In the genomic region with DNA sequence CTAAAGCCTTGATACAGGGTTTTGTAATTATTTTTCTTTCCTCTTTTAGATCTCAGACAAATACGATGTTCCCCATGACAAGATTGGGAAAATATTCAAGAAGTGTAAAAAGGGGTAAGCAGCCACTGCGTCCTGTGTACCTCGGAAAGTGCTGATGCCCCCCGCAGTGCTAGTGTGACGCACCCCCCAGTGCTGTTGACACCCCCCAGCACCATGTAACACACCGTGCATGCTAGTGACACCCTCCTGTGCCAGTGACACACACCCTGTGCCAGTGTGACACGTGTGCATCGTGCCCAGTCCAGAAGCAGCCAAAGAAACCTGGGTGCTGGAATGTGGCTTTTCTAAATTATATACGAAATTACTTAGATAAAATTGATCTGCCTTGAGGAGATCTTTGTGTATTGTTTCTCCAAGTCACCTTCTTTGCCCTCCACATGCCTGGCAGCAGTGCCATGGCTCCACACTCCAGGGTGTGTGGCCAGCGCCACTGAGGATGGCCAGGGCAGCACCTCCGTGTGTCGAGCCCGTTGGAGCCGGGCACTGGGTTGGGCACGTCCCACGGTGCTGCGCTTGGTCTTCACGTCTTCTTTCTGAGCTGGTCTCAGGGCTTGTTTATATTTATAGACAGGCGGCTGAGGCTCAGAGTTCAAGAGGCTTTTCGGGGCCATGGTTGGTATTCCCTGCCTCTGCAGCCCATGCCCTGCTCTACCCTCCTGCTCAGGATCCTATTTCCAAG, we compare ENCODE assay signal across 26 cellular contexts. TPM values are rescaled to one million over a fixed set of nuclear protein-coding genes. Genes with fewer than 3 reads are reported as not detected.
DNase-seq lines count a peak whose midpoint lies in the region; ATAC-seq, FAIRE-seq and TF ChIP-seq lines count a peak whose summit lies in the region.
"Had no signal": no experiment of that assay in that cellular context is flagged by ENCODE, and none has a peak within 500 bp of the region (broad histone marks: within the 10 kb centered on the region; RNA-seq: fewer than 3 reads in every experiment).

No MANE protein-coding gene starts in this region.

- H3K27ac Mint-ChIP-seq in activated CD8-positive, alpha-beta T cell treated with anti-CD3 and anti-CD28 coated beads for 36 hours, result no peak overlapping the region
- H3K27ac Mint-ChIP-seq: CD8-positive, alpha-beta T cell; HFFc6 had no signal

- no peak for DNase-seq in right atrium auricular region (ENCODE audit: low spot score)
- DNase-seq in Right ventricle myocardium inferior (ENCODE audit: missing footprints), result no peak
- peak; percentile 26 for DNase-seq in islet precursor cell
- no peak for DNase-seq in neuronal stem cell (ENCODE audit: low spot score)
- no peak for DNase-seq in urothelium cell line (ENCODE audit: low spot score)
- DNase-seq in iPS-NIHi11 (ENCODE audit: low spot score), result no peak
- DNase-seq in activated CD8-positive, alpha-beta T cell treated with anti-CD3 and anti-CD28 coated beads for 36 hours, result no peak
- DNase-seq: Caco-2; CD8-positive, alpha-beta T cell; GOT3; HFFc6; IMR-90; KG1; MG63; NCI-H1105 treated with DMSO at 0.1 percent for 48 hours; NCI-H146; NCI-H1930; NCI-H2107; NCI-H446; NCI-H524 treated with DMSO at 0.1 percent for 48 hours; NCI-H774 had no signal

- no peaks in the 10 kb centered on the region for H3K79me1 ChIP-seq in neuronal stem cell (ENCODE audit: low read depth, low read length)

- no peaks in the 10 kb centered on the region for H3K4me1 Mint-ChIP-seq in activated CD8-positive, alpha-beta T cell treated with anti-CD3 and anti-CD28 coated beads for 36 hours (ENCODE audit: low read depth)

- H4K91ac ChIP-seq in neuronal stem cell (ENCODE audit: low read depth, low read length, poor library complexity), result no peak overlapping the region

- H3K4me1 ChIP-seq in right atrium auricular region, result peaks cover 0 to 42% of the 10 kb centered on the region in 2 donors
- no peaks in the 10 kb centered on the region for H3K4me1 ChIP-seq in neuronal stem cell (ENCODE audit: control insufficient read depth in 2 of 2, insufficient read depth in 1 of 2, low read depth in 1 of 2, low read length in 2 of 2)
- H3K4me1 ChIP-seq: Caco-2, SJSA1 had no signal

- H3K36me3 Mint-ChIP-seq in activated CD8-positive, alpha-beta T cell treated with anti-CD3 and anti-CD28 coated beads for 36 hours (ENCODE audit: low read depth), result no peaks in the 10 kb centered on the region
- H3K36me3 Mint-ChIP-seq: CD8-positive, alpha-beta T cell had no signal

- H2BK12ac ChIP-seq in neuronal stem cell (ENCODE audit: low read length), result no peak overlapping the region

- H3K9me3 ChIP-seq in right atrium auricular region (no peaks in the 10 kb centered on the region), neuronal stem cell (replicated peaks in 1 of 2; ENCODE audit: control insufficient read depth in 2 of 2, insufficient read depth in 1 of 2, low read depth in 1 of 2, low read length in 2 of 2) (no peaks in the 10 kb centered on the region)
- H3K9me3 ChIP-seq: Caco-2, HAP-1, MG63, SJSA1 had no signal

- CTCF ChIA-PET in activated CD8-positive, alpha-beta T cell treated with anti-CD3 and anti-CD28 coated beads for 36 hours (lab: Charles Lee), result no interaction called here

- no peak overlapping the region for H2BK5ac ChIP-seq in neuronal stem cell (ENCODE audit: low read length)

- no peak overlapping the region for H2AFZ ChIP-seq in neuronal stem cell (ENCODE audit: low read length)

- POLR2A ChIA-PET in activated CD8-positive, alpha-beta T cell treated with anti-CD3 and anti-CD28 coated beads for 36 hours (lab: Charles Lee), result no interaction called here

- no peak overlapping the region for H3K4me2 ChIP-seq in neuronal stem cell (ENCODE audit: insufficient read depth, low read length, poor library complexity, severe bottlenecking)

- H3K4me3 ChIP-seq in right atrium auricular region (no peak overlapping the region), neuronal stem cell (ENCODE audit: low read length in 2 of 2) (no peak overlapping the region)
- H3K4me3 ChIP-seq: HAP-1, MG63, SJSA1 had no signal

- H3K27me3 ChIP-seq in right atrium auricular region (no peaks in the 10 kb centered on the region), neuronal stem cell (ENCODE audit: control insufficient read depth in 3 of 3, insufficient read depth in 3 of 3, low read depth in 1 of 3, low read length in 3 of 3) (no peaks in the 10 kb centered on the region)
- H3K27me3 ChIP-seq: MG63, SJSA1 had no signal

- H2AK5ac ChIP-seq in neuronal stem cell (ENCODE audit: low read depth, low read length), result no peak overlapping the region

- H2BK15ac ChIP-seq in neuronal stem cell (ENCODE audit: low read length), result no peak overlapping the region

- H3K36me3 ChIP-seq in right atrium auricular region (no peaks in the 10 kb centered on the region), neuronal stem cell (replicated peaks in 1 of 2; ENCODE audit: control insufficient read depth in 2 of 2, insufficient read depth in 2 of 2, low read length in 2 of 2) (peaks cover 4 to 6% of the 10 kb centered on the region in 2 donors)
- H3K36me3 ChIP-seq: MG63, SJSA1 had no signal

- intact Hi-C loops in Right ventricle myocardium inferior (cut with DNase I), result no loop called here
- intact Hi-C loops in activated CD8-positive, alpha-beta T cell treated with anti-CD3 and anti-CD28 coated beads for 36 hours (cut with micrococcal nuclease), result no loop called here

- no peak for TF ChIP-seq CTCF in right atrium auricular region (IDR thresholded peaks at IDR 0.05)
- TF ChIP-seq CTCF in activated CD8-positive, alpha-beta T cell treated with anti-CD3 and anti-CD28 coated beads for 36 hours (IDR thresholded peaks at IDR 0.05), result no peak

- WGBS in neuronal stem cell (ENCODE audit: extremely low coverage in 2 of 2, insufficient read length in 2 of 2, insufficient replicate concordance in 1 of 2), 2 donors, result no CpG with 5 or more reads among the region's 20 CpGs

- no peak overlapping the region for H3K14ac ChIP-seq in neuronal stem cell (ENCODE audit: low read length)

- no peak overlapping the region for H3K9ac ChIP-seq in neuronal stem cell (ENCODE audit: low read depth, low read length, poor library complexity)

- no peak overlapping the region for H3K18ac ChIP-seq in neuronal stem cell (ENCODE audit: low read length)

- FAIRE-seq in urothelium cell line (lab: Jason Lieb, UNC), result peak; percentile 91
- FAIRE-seq: GM12891, RCC 7860 had no signal

- H3K9me3 Mint-ChIP-seq in activated CD8-positive, alpha-beta T cell treated with anti-CD3 and anti-CD28 coated beads for 36 hours, result no peaks in the 10 kb centered on the region
- H3K9me3 Mint-ChIP-seq: CD8-positive, alpha-beta T cell; HFFc6 had no signal

- peak overlapping the region; percentile 62 to 67 for H3K27ac ChIP-seq in right atrium auricular region
- H3K27ac ChIP-seq in neuronal stem cell (replicated peaks; ENCODE audit: low read length), result no peak overlapping the region
- H3K27ac ChIP-seq: C4-2B, SJSA1 had no signal

- H3K27me3 Mint-ChIP-seq in activated CD8-positive, alpha-beta T cell treated with anti-CD3 and anti-CD28 coated beads for 36 hours, result no peaks in the 10 kb centered on the region

- H4K8ac ChIP-seq in neuronal stem cell (ENCODE audit: low read depth, low read length), result no peak overlapping the region

- no peak for ATAC-seq in Right ventricle myocardium inferior
- no peak for ATAC-seq in activated CD8-positive, alpha-beta T cell treated with anti-CD3 and anti-CD28 coated beads for 36 hours
- ATAC-seq: CD8-positive, alpha-beta T cell had no signal

- H3K4me3 Mint-ChIP-seq in activated CD8-positive, alpha-beta T cell treated with anti-CD3 and anti-CD28 coated beads for 36 hours, result no peak overlapping the region
- H3K4me3 Mint-ChIP-seq: CD8-positive, alpha-beta T cell; HFFc6 had no signal

- no peak overlapping the region for H3K4ac ChIP-seq in neuronal stem cell (ENCODE audit: low read length)

- no peak overlapping the region for H2BK120ac ChIP-seq in neuronal stem cell (ENCODE audit: low read depth, low read length)

- peak overlapping the region; percentile 44 for H3K23ac ChIP-seq in neuronal stem cell (ENCODE audit: low read depth, low read length, poor library complexity)

RNA-seq across cellular contexts. Expression of gene KLF11, which starts 44.3 kb away (rescaled TPM):
- total RNA-seq in right atrium auricular region, result 10 to 100 TPM; 18.8 to 30.6 TPM
- 28.2 TPM for total RNA-seq in Right ventricle myocardium inferior
- 3.0 TPM for polyA plus RNA-seq in neuronal stem cell (2013, experiment 1 of 2)
- polyA plus RNA-seq in neuronal stem cell (2013, experiment 2 of 2), result 2.9 TPM
- total RNA-seq in activated CD8-positive, alpha-beta T cell treated with anti-CD3 and anti-CD28 coated beads for 36 hours, result 1 to 10 TPM; 2.9 to 3.5 TPM

RNA-seq across cellular contexts. Expression of gene GRHL1, which starts 47.6 kb away (rescaled TPM):
- total RNA-seq in right atrium auricular region (1 to 10 TPM; 1.3 to 3.2 TPM), Right ventricle myocardium inferior (0.81 TPM)
- 1.8 TPM for polyA plus RNA-seq in neuronal stem cell (2013, experiment 1 of 2)
- 1.9 TPM for polyA plus RNA-seq in neuronal stem cell (2013, experiment 2 of 2)
- total RNA-seq in activated CD8-positive, alpha-beta T cell treated with anti-CD3 and anti-CD28 coated beads for 36 hours, result under 1 TPM; 0.20 to 0.25 TPM
